1 cellular context compared by ENCODE assay signal in genomic region chr12:43733687-43734086, GRCh38.
TF ChIP-seq lines count a peak whose summit lies in the region.

No MANE protein-coding gene starts in this region.

TF ChIP-seq in Ishikawa, 13 proteins besides CTCF, POLR2A, EP300 and RAD21:
- TF ChIP-seq CREB1 (IDR thresholded peaks at IDR 0.05; ENCODE audit: low read depth) (no peak), NFIC (IDR thresholded peaks at IDR 0.05) (no peak)
